In the genomic region with DNA sequence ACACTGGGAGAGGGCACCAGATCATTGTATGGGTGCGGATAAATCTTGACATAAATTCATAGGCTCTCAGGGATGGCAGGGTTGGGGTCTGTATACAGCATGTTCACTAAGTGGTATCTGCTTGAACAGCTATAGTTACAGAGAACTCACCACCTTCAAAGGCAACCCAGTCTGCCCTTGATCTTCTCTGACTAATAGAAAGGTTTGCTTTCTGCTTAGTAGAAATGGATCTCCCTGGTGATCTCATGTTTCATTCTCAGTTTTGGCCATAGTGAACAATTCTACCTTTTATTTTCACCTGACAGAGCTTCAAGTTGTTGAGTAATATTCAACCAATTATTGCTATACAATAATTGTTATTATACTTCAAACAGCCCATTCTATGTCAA, we compare ENCODE assay signal across 19 cellular contexts. TPM values are rescaled to one million over a fixed set of nuclear protein-coding genes. Genes with fewer than 3 reads are reported as not detected.
DNase-seq lines count a peak whose midpoint lies in the region; ATAC-seq, FAIRE-seq and TF ChIP-seq lines count a peak whose summit lies in the region.
"Had no signal": no experiment of that assay in that cellular context is flagged by ENCODE, and none has a peak within 500 bp of the region (broad histone marks: within the 10 kb centered on the region; RNA-seq: fewer than 3 reads in every experiment).

No MANE protein-coding gene starts in this region.

- no peak overlapping the region for H2AFZ ChIP-seq in GM12878 (ENCODE audit: control insufficient read depth, low read depth, low read length)

- in situ Hi-C loops in GM12878 (cut with MboI), result loop anchor here (5.0 to 10.0 kb wide), 2 partner anchors 132 to 500 kb away; no protein-coding TSS in a partner anchor

- H3K4me3 ChIP-seq in GM12878 (no peak overlapping the region), Caco-2 (ENCODE audit: low read depth, low read length) (no peak overlapping the region)
- H3K4me3 ChIP-seq: uterus had no signal

- SMC1A ChIA-PET in GM12878 (lab: Charles Lee; ENCODE audit: uncharacterized antibody, unreplicated experiment), result interaction anchor here (0.7 to 2.3 kb wide), 7 partner anchors 8 to 404 kb away, joined by 3 to 11 read pairs (median 7); no protein-coding TSS in a partner anchor

- RAD21 ChIA-PET in GM12878 (lab: Charles Lee; ENCODE audit: unreplicated experiment), result interaction anchor here (0.9 to 3.8 kb wide), 5 partner anchors 19 to 404 kb away, joined by 3 to 13 read pairs (median 5); no protein-coding TSS in a partner anchor

- no peak overlapping the region for H3K9ac ChIP-seq in GM12878 (ENCODE audit: control insufficient read depth, insufficient read depth, low read length)

- H3K4me1 Mint-ChIP-seq in Caco-2 (ENCODE audit: low read depth, unreplicated experiment), result peaks cover 29% of the 10 kb centered on the region
- H3K4me1 Mint-ChIP-seq: mesothelial cell of epicardium, nephron had no signal

- TF ChIP-seq EP300 in GM12878 (IDR thresholded peaks at IDR 0.05; ENCODE audit: borderline replicate concordance in 1 of 2, control insufficient read depth in 1 of 2, low read depth in 2 of 2, low read length in 2 of 2), result no peak

- no peaks in the 10 kb centered on the region for H3K27me3 Mint-ChIP-seq in Caco-2 (ENCODE audit: insufficient read depth, unreplicated experiment)

- no peak for TF ChIP-seq POLR2A in GM12878 (IDR thresholded peaks at IDR 0.05; ENCODE audit: low read depth, low read length)

- H3K4me3 Mint-ChIP-seq in Caco-2 (ENCODE audit: unreplicated experiment), result no peak overlapping the region
- H3K4me3 Mint-ChIP-seq: CD4-positive, alpha-beta memory T cell; mesothelial cell of epicardium; nephron had no signal

- peak in 1 of 2 donors; percentile 8 for DNase-seq in activated naive CD4-positive, alpha-beta T cell treated with anti-CD3 and anti-CD28 coated beads, Interleukin-2, amount 50 U/mL, for 72 hours (ENCODE audit: low spot score in 2 of 2)
- no peak for DNase-seq in activated naive CD4-positive, alpha-beta T cell treated with anti-CD3 and anti-CD28 coated beads, Interleukin-2, amount 50 U/mL, for 16 hours
- no peak for DNase-seq in GM12878 (ENCODE audit: low read depth, low spot score)
- DNase-seq in posterior cingulate gyrus, result no peak
- no peak for DNase-seq in Caco-2
- no peak for DNase-seq in RPMI8226
- DNase-seq: activated CD4-positive, alpha-beta T cell treated with anti-CD3 and anti-CD28 coated beads, Interleukin-2, amount 50 U/mL, for 1 hour; CD4-positive, alpha-beta memory T cell; dermis blood vessel endothelial cell; foreskin melanocyte; NCI-H187; NCI-H446 treated with DMSO at 0.1 percent for 48 hours; uterus had no signal

- no peaks in the 10 kb centered on the region for H3K27me3 ChIP-seq in GM12878 (replicated peaks in 1 of 2; ENCODE audit: control insufficient read depth in 2 of 2, insufficient read depth in 2 of 2, low read length in 1 of 2)
- no peaks in the 10 kb centered on the region for H3K27me3 ChIP-seq in Caco-2 (replicated peaks; ENCODE audit: control insufficient read depth, insufficient read depth, low read length)
- H3K27me3 ChIP-seq: uterus had no signal

- no peaks in the 10 kb centered on the region for H4K20me1 ChIP-seq in GM12878 (ENCODE audit: control insufficient read depth, insufficient read depth)

- TF ChIP-seq RAD21 in GM12878 (IDR thresholded peaks at IDR 0.05; ENCODE audit: insufficient read depth, low read depth, low read length), result no peak

- no TSS peak for BruUV-seq in GM12878 (replicated peaks; lab: Mats Ljungman, UMichigan)
- no TSS peak for BruUV-seq in Caco-2 (replicated peaks; lab: Mats Ljungman, UMichigan)

- H3K9me3 ChIP-seq in GM12878 (replicated peaks; ENCODE audit: control insufficient read depth, insufficient read depth, low read length) (no peaks in the 10 kb centered on the region), Caco-2 (no peaks in the 10 kb centered on the region)
- H3K9me3 ChIP-seq: uterus had no signal

- no peaks in the 10 kb centered on the region for H3K36me3 Mint-ChIP-seq in activated naive CD4-positive, alpha-beta T cell treated with anti-CD3 and anti-CD28 coated beads, Interleukin-2, amount 50 U/mL, for 72 hours
- no peaks in the 10 kb centered on the region for H3K36me3 Mint-ChIP-seq in Caco-2 (ENCODE audit: insufficient read depth, unreplicated experiment)
- H3K36me3 Mint-ChIP-seq: CD4-positive, alpha-beta memory T cell; mesothelial cell of epicardium had no signal

- H3K79me2 ChIP-seq in GM12878 (ENCODE audit: control insufficient read depth, insufficient read depth, low read length), result no peaks in the 10 kb centered on the region

- H3K4me2 ChIP-seq in GM12878 (ENCODE audit: control insufficient read depth, insufficient read depth), result 0 out of 2 replicates have a peak overlapping the region, but pooled peaks have one; percentile 8

- no peak overlapping the region for H3K27ac ChIP-seq in GM12878 (ENCODE audit: control insufficient read depth, insufficient read depth)
- H3K27ac ChIP-seq: epithelial cell of prostate, RWPE1, uterus had no signal

- CTCF ChIA-PET in GM12878 (lab: Yijun Ruan, JAX), result interaction anchor here (1.0 to 5.7 kb wide), 20 partner anchors 9 to 745 kb away, joined by 3 to 49 read pairs (median 5); partner anchors contain the start of genes CNTF and LPXN
- CTCF ChIA-PET in Caco-2 (lab: Charles Lee), result interaction anchor here (1.7 to 1.9 kb wide), 2 partner anchors 133 to 403 kb away, joined by 6 to 8 read pairs; no protein-coding TSS in a partner anchor

- H3K9me3 Mint-ChIP-seq in activated naive CD4-positive, alpha-beta T cell treated with anti-CD3 and anti-CD28 coated beads, Interleukin-2, amount 50 U/mL, for 72 hours, result no peaks in the 10 kb centered on the region
- peaks cover 13% of the 10 kb centered on the region for H3K9me3 Mint-ChIP-seq in Caco-2 (ENCODE audit: unreplicated experiment)
- H3K9me3 Mint-ChIP-seq: CD4-positive, alpha-beta memory T cell; mesothelial cell of epicardium; nephron had no signal

- 93% methylated on average over 1 of the region's 1 CpG for WGBS in GM12878 (ENCODE audit: insufficient coverage, insufficient replicate concordance, low lambda C conversion rate, missing lambda C conversion rate)

- H3K4me1 ChIP-seq in GM12878 (ENCODE audit: control insufficient read depth, insufficient read depth, low read length) (peaks cover 4% of the 10 kb centered on the region; the same call in 1 of the 2 replicates), Caco-2 (peaks cover 19% of the 10 kb centered on the region)
- H3K4me1 ChIP-seq: uterus had no signal

- no peak for FAIRE-seq in GM12878 (lab: Jason Lieb, UNC)

- intact Hi-C loops in GM12878 (cut with micrococcal nuclease; ENCODE audit: unreplicated experiment), result loop anchor here (1.0 to 5.0 kb wide), 6 partner anchors 20 to 504 kb away; no protein-coding TSS in a partner anchor
- intact Hi-C loops in posterior cingulate gyrus (cut with DNase I), result loop anchor here (5.0 kb wide), 1 partner anchor 132 kb away; no protein-coding TSS in a partner anchor
- intact Hi-C loops in Caco-2 (cut with micrococcal nuclease; ENCODE audit: unreplicated experiment), result loop anchor here (1.0 to 10.0 kb wide), 6 partner anchors 20 to 503 kb away; no protein-coding TSS in a partner anchor

- H3K36me3 ChIP-seq in GM12878 (ENCODE audit: control insufficient read depth in 2 of 2, insufficient read depth in 2 of 2, low read length in 1 of 2) (no peaks in the 10 kb centered on the region), Caco-2 (ENCODE audit: control insufficient read depth, insufficient read depth, low read length) (no peaks in the 10 kb centered on the region)
- H3K36me3 ChIP-seq: uterus had no signal

- POLR2A ChIA-PET in GM12878 (lab: Charles Lee) (interaction anchor here (1.0 to 1.4 kb wide), 3 partner anchors 25 to 78 kb away, joined by 3 to 4 read pairs (median 4); no protein-coding TSS in a partner anchor), Caco-2 (lab: Charles Lee) (no interaction called here)

- peak overlapping the region; percentile 1 to 33 for H3K27ac Mint-ChIP-seq in activated naive CD4-positive, alpha-beta T cell treated with anti-CD3 and anti-CD28 coated beads, Interleukin-2, amount 50 U/mL, for 72 hours
- H3K27ac Mint-ChIP-seq in Caco-2 (ENCODE audit: unreplicated experiment), result no peak overlapping the region
- H3K27ac Mint-ChIP-seq: mesothelial cell of epicardium had no signal

- ATAC-seq in activated naive CD4-positive, alpha-beta T cell treated with anti-CD3 and anti-CD28 coated beads, Interleukin-2, amount 50 U/mL, for 72 hours, result peak; percentile 90 to 96
- peak; percentile 45 for ATAC-seq in GM21360 (IDR thresholded peaks at IDR 0.05; ENCODE audit: unreplicated experiment)
- ATAC-seq in HG03025 (IDR thresholded peaks at IDR 0.05; ENCODE audit: low FRiP score, unreplicated experiment), result peak; percentile 48
- ATAC-seq in GM12878, result peak; percentile 76

- no peak for TF ChIP-seq CTCF in GM12878 (IDR thresholded peaks at IDR 0.05 in 2 of 3, conservative IDR thresholded peaks at IDR 0.05 in 1 of 3; ENCODE audit: control insufficient read depth in 2 of 3, extremely low read depth in 1 of 3, insufficient read depth in 1 of 3, low read depth in 3 of 3, low read length in 3 of 3)
- TF ChIP-seq CTCF in Caco-2 (IDR thresholded peaks at IDR 0.05; ENCODE audit: insufficient read depth in 1 of 2, low read depth in 1 of 2, low read length in 1 of 2, severe bottlenecking in 1 of 2, unreplicated experiment in 1 of 2), result no peak

TF ChIP-seq in GM12878, 131 proteins besides CTCF, POLR2A, EP300 and RAD21 (continues in another document):
- no peak for TF ChIP-seq CHD4 (IDR thresholded peaks at IDR 0.05)
- TF ChIP-seq NR2C2 (IDR thresholded peaks at IDR 0.05; ENCODE audit: borderline replicate concordance, control insufficient read depth, insufficient read length, low read depth), result no peak
- no peak for TF ChIP-seq YBX1 (IDR thresholded peaks at IDR 0.05)
- no peak for TF ChIP-seq NBN (IDR thresholded peaks at IDR 0.05)

RNA-seq across cellular contexts. Expression of gene CNTF, which starts 32.4 kb away (rescaled TPM):
- total RNA-seq in activated naive CD4-positive, alpha-beta T cell treated with anti-CD3 and anti-CD28 coated beads, Interleukin-2, amount 50 U/mL, for 72 hours, result 1 to 10 TPM; 4.2 to 5.9 TPM
- total RNA-seq in GM12878 (2013; cell fraction: nucleolus; rRNA removed), result 12.1 and 12.9 TPM in 2 replicates
- total RNA-seq in GM12878 (2014; rRNA removed) (2.3 and 2.6 TPM in 2 replicates), GM12878 (2014; rRNA removed; fragmentation: Illumina TruSeq; extraction: Trizol) (2.2 and 2.8 TPM in 2 replicates), GM12878 (2021) (1.6 and 2.1 TPM in 2 replicates), Caco-2 (2022) (3.3 and 3.6 TPM in 2 replicates)
- 0.98 TPM for polyA plus RNA-seq in GM12878 (2011; ENCODE audit: low read depth)
- polyA plus RNA-seq in GM12878 (2011; rRNA removed) (0.76 and 1.2 TPM in 2 replicates), GM12878 (2014; fragmentation: Illumina TruSeq; extraction: Trizol) (0.60 and 1.2 TPM in 2 replicates), GM12878 (2014; fragmentation: Nextera tagmentation; extraction: Ambion mirVana) (under 1 TPM; 0.16 to 0.20 TPM), GM12878 (2014; rRNA removed) (0.69 and 1.2 TPM in 2 replicates), GM12878 (2016; fragmentation: Nextera tagmentation; extraction: Ambion mirVana) (under 1 TPM; 0.47 to 0.68 TPM)
- 0.20 and 0.27 TPM in 2 replicates for polyA plus RNA-seq in GM12878 (2011; cell fraction: cytosol; rRNA removed)
- polyA plus RNA-seq in GM12878 (2011; cell fraction: nucleus; rRNA removed), result 4.3 and 4.7 TPM in 2 replicates
- polyA plus RNA-seq in GM12878 (2012), result 0.58 and 1.3 TPM in 2 replicates
- 7.1 and 8.1 TPM in 2 replicates for polyA minus RNA-seq in GM12878 (2011; rRNA and poly(A)+ RNA removed)
- not detected in 2 replicates for polyA minus RNA-seq in GM12878 (2011; cell fraction: cytosol; rRNA and poly(A)+ RNA removed)
- 19.9 and 25.2 TPM in 2 replicates for polyA minus RNA-seq in GM12878 (2011; cell fraction: nucleus; rRNA and poly(A)+ RNA removed)
